In the genomic region with DNA sequence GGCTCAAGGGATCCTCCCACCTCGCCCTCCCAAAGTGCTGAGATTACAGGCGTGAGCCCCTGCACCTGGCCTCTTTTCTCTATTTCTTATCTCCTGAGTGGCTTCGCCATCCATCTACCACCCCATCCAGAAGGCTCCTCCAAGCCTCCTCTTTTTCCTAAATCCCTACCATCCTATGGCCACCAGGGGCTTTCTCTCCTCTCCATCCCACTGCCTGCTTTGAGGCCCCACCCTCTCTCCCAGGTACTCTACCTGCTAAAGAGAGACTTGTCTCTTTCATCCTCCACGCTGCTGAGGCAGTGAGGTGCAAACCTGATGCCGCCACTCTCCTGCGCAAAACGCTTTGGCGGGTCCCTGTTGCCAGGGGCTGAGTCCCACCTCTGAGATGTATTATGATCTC, we compare ENCODE assay signal across 1 cellular context.
TF ChIP-seq lines count a peak whose summit lies in the region.

No MANE protein-coding gene starts in this region.

TF ChIP-seq in HepG2, 621 proteins besides CTCF, POLR2A, EP300 and RAD21:
- TF ChIP-seq RBM39 (IDR thresholded peaks at IDR 0.05; ENCODE audit: low read depth, low read length, poor library complexity, severe bottlenecking) (no peak), ZNF589 (CRISPR knock-in tag; conservative IDR thresholded peaks at IDR 0.05) (no peak), HOXD1 (CRISPR knock-in tag; IDR thresholded peaks at IDR 0.05) (no peak), KLF15 (CRISPR knock-in tag; IDR thresholded peaks at IDR 0.05; ENCODE audit: borderline replicate concordance) (no peak), ZNF616 (CRISPR knock-in tag; IDR thresholded peaks at IDR 0.05; ENCODE audit: low read depth) (no peak), GTF2F1 (IDR thresholded peaks at IDR 0.05; ENCODE audit: low read length) (no peak), ARHGAP35 (CRISPR knock-in tag; IDR thresholded peaks at IDR 0.05; ENCODE audit: borderline replicate concordance) (no peak), ZNF883 (CRISPR knock-in tag; IDR thresholded peaks at IDR 0.05; ENCODE audit: not compliant biosample characterization) (no peak), ZNF552 (CRISPR knock-in tag; IDR thresholded peaks at IDR 0.05; ENCODE audit: borderline replicate concordance) (no peak)
- TF ChIP-seq, protein P1, sequence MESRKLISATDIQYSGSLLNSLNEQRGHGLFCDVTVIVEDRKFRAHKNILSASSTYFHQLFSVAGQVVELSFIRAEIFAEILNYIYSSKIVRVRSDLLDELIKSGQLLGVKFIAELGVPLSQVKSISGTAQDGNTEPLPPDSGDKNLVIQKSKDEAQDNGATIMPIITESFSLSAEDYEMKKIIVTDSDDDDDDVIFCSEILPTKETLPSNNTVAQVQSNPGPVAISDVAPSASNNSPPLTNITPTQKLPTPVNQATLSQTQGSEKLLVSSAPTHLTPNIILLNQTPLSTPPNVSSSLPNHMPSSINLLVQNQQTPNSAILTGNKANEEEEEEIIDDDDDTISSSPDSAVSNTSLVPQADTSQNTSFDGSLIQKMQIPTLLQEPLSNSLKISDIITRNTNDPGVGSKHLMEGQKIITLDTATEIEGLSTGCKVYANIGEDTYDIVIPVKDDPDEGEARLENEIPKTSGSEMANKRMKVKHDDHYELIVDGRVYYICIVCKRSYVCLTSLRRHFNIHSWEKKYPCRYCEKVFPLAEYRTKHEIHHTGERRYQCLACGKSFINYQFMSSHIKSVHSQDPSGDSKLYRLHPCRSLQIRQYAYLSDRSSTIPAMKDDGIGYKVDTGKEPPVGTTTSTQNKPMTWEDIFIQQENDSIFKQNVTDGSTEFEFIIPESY (CRISPR knock-in tag; IDR thresholded peaks at IDR 0.05), result no peak
TF ChIP-seq in HepG2: peak in this region for 0.
